1 cellular context compared by ENCODE assay signal in the genomic region with DNA sequence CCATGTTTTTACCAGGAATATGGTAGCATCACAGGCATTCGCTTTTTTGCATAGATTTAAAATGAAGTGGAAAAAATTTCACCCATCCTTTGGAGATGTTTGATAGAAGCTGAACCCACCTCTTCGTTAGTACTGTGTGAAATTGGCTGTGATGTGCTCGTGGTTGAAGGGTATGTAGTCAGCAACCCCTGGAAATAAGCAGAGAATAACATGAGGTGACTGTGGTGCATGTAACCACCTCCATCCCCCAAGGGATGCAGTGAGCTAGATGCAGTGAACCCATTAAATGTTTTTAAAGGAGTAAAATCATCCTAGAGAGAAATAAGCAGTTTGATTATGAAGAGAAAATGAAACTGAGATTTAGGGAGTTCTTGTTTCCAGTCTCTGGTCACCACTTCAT.
TF ChIP-seq lines count a peak whose summit lies in the region.

No MANE protein-coding gene starts in this region.

TF ChIP-seq in SK-N-SH, 30 proteins besides CTCF, POLR2A, EP300 and RAD21 (continued from another document):
- TF ChIP-seq SIN3A (IDR thresholded peaks at IDR 0.05; ENCODE audit: borderline replicate concordance, low read depth, low read length) (no peak), POLR2AphosphoS5 (IDR thresholded peaks at IDR 0.05; ENCODE audit: low read depth, low read length) (no peak), RCOR1 (IDR thresholded peaks at IDR 0.05; ENCODE audit: low read length) (no peak), YY1 (IDR thresholded peaks at IDR 0.05; ENCODE audit: low read depth) (no peak), NFIC (IDR thresholded peaks at IDR 0.05; ENCODE audit: borderline replicate concordance) (no peak), FOXM1 (IDR thresholded peaks at IDR 0.05; ENCODE audit: low read depth) (no peak), TAF1 (IDR thresholded peaks at IDR 0.05; ENCODE audit: borderline replicate concordance, low read depth, low read length) (no peak), MXI1 (IDR thresholded peaks at IDR 0.05; ENCODE audit: low read depth, low read length) (no peak), RXRA (IDR thresholded peaks at IDR 0.05; ENCODE audit: borderline replicate concordance, low read depth) (no peak), ELF1 (IDR thresholded peaks at IDR 0.05) (no peak)
- TF ChIP-seq, protein P1, sequence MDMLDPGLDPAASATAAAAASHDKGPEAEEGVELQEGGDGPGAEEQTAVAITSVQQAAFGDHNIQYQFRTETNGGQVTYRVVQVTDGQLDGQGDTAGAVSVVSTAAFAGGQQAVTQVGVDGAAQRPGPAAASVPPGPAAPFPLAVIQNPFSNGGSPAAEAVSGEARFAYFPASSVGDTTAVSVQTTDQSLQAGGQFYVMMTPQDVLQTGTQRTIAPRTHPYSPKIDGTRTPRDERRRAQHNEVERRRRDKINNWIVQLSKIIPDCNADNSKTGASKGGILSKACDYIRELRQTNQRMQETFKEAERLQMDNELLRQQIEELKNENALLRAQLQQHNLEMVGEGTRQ (IDR thresholded peaks at IDR 0.05; ENCODE audit: borderline replicate concordance, low read depth, low read length) = no peak
- TF ChIP-seq, protein P2, sequence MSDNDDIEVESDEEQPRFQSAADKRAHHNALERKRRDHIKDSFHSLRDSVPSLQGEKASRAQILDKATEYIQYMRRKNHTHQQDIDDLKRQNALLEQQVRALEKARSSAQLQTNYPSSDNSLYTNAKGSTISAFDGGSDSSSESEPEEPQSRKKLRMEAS (IDR thresholded peaks at IDR 0.05; ENCODE audit: low read depth) = no peak
- TF ChIP-seq, protein P3, sequence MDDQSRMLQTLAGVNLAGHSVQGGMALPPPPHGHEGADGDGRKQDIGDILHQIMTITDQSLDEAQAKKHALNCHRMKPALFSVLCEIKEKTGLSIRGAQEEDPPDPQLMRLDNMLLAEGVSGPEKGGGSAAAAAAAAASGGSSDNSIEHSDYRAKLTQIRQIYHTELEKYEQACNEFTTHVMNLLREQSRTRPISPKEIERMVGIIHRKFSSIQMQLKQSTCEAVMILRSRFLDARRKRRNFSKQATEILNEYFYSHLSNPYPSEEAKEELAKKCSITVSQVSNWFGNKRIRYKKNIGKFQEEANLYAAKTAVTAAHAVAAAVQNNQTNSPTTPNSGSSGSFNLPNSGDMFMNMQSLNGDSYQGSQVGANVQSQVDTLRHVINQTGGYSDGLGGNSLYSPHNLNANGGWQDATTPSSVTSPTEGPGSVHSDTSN (IDR thresholded peaks at IDR 0.05) = no peak
- TF ChIP-seq, protein P4, sequence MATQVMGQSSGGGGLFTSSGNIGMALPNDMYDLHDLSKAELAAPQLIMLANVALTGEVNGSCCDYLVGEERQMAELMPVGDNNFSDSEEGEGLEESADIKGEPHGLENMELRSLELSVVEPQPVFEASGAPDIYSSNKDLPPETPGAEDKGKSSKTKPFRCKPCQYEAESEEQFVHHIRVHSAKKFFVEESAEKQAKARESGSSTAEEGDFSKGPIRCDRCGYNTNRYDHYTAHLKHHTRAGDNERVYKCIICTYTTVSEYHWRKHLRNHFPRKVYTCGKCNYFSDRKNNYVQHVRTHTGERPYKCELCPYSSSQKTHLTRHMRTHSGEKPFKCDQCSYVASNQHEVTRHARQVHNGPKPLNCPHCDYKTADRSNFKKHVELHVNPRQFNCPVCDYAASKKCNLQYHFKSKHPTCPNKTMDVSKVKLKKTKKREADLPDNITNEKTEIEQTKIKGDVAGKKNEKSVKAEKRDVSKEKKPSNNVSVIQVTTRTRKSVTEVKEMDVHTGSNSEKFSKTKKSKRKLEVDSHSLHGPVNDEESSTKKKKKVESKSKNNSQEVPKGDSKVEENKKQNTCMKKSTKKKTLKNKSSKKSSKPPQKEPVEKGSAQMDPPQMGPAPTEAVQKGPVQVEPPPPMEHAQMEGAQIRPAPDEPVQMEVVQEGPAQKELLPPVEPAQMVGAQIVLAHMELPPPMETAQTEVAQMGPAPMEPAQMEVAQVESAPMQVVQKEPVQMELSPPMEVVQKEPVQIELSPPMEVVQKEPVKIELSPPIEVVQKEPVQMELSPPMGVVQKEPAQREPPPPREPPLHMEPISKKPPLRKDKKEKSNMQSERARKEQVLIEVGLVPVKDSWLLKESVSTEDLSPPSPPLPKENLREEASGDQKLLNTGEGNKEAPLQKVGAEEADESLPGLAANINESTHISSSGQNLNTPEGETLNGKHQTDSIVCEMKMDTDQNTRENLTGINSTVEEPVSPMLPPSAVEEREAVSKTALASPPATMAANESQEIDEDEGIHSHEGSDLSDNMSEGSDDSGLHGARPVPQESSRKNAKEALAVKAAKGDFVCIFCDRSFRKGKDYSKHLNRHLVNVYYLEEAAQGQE (IDR thresholded peaks at IDR 0.05; ENCODE audit: low read depth, low read length) = no peak
- TF ChIP-seq, protein P5, sequence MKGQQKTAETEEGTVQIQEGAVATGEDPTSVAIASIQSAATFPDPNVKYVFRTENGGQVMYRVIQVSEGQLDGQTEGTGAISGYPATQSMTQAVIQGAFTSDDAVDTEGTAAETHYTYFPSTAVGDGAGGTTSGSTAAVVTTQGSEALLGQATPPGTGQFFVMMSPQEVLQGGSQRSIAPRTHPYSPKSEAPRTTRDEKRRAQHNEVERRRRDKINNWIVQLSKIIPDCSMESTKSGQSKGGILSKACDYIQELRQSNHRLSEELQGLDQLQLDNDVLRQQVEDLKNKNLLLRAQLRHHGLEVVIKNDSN (IDR thresholded peaks at IDR 0.05; ENCODE audit: borderline replicate concordance, low read depth) = no peak
